ENCODE assay signal across 8 cellular contexts in the genomic region with DNA sequence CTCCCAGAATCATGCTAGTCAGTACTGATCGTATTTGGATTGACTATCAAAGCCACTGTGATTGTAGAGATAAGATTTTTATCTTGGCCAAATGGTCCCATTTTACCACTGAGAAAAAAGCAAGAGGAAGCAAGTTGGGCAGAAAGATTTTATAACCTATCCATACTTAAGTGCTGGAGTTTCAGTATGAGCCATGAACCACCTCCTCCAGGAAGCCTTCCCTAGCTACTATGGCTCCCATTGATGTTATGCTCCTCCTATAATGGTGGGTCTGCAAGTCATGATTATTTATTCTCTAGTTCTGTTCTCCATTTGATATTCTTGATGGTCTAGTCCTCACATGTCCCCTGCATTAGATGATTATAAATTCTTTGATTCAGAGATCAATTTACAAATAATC.
"Had no signal": no experiment of that assay in that cellular context is flagged by ENCODE, and none has a peak within 500 bp of the region (broad histone marks: within the 10 kb centered on the region; RNA-seq: fewer than 3 reads in every experiment).

No MANE protein-coding gene starts in this region.

- ATAC-seq: GM12878 had no signal

- DNase-seq: GDM1, GF-D8 had no signal

- H3K4me3 ChIP-seq: GM12878 had no signal

- FAIRE-seq: G401.6, GM12878, GM12891, GM12892, GM18507, GM19239 had no signal
